In the genomic region with DNA sequence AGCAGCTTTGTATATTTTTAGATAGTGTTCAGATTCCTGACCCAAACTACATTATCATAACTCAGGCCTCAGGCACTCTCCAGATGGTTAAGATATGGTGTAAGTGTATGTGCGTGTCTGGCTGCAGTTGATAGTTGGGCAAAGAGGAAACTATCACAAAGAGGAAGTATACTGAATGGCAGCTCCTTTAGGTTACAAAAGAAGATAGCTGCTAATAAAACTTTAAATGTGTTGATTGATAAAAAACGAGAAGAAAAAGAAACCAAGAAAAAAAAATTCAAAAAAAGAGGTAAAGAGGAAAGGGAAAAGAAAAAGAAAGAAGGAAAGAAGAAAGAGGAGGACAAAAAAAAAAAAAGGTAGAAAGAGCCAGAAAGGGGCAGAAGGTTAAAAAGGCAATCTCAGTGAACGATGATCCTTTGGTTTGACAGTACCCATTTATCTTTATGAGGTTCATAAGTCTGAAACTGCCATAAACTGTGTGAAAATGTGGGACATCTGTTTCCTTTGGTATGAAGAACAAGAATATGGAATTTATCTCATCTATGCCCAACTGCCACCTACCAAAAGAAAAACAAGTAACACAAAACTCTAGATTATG, we compare ENCODE assay signal across 9 cellular contexts. TPM values are rescaled to one million over a fixed set of nuclear protein-coding genes. Genes with fewer than 3 reads are reported as not detected.
DNase-seq lines count a peak whose midpoint lies in the region; ATAC-seq and TF ChIP-seq lines count a peak whose summit lies in the region.
"Had no signal": no experiment of that assay in that cellular context is flagged by ENCODE, and none has a peak within 500 bp of the region (broad histone marks: within the 10 kb centered on the region; RNA-seq: fewer than 3 reads in every experiment).

No MANE protein-coding gene starts in this region.

- POLR2A ChIA-PET in CD4-positive, alpha-beta memory T cell (lab: Charles Lee; ENCODE audit: partially characterized antibody), result no interaction called here

- no peaks in the 10 kb centered on the region for H3K27me3 ChIP-seq in CD4-positive, alpha-beta memory T cell (ENCODE audit: insufficient read depth, low read length)
- no peaks in the 10 kb centered on the region for H3K27me3 ChIP-seq in vagina

- TF ChIP-seq CTCF in vagina (IDR thresholded peaks at IDR 0.05), result no peak

- peaks cover 20 to 32% (median 27%) of the 10 kb centered on the region in 4 donors for H3K4me1 Mint-ChIP-seq in CD4-positive, alpha-beta memory T cell

- H3K36me3 Mint-ChIP-seq in CD4-positive, alpha-beta memory T cell, result peaks cover 13 to 34% of the 10 kb centered on the region in 2 donors
- H3K36me3 Mint-ChIP-seq: brain had no signal

- no peak overlapping the region for H3K4me3 ChIP-seq in CD4-positive, alpha-beta memory T cell (ENCODE audit: low read length in 2 of 2)
- no peak overlapping the region for H3K4me3 ChIP-seq in vagina

- no peak for TF ChIP-seq POLR2A in vagina (IDR thresholded peaks at IDR 0.05)

- H3K27ac ChIP-seq in CD4-positive, alpha-beta memory T cell (ENCODE audit: low read depth, low read length), result no peak overlapping the region
- no peak overlapping the region for H3K27ac ChIP-seq in vagina

- H3K4me1 ChIP-seq in CD4-positive, alpha-beta memory T cell (ENCODE audit: insufficient read depth, low read length), result peaks cover 5% of the 10 kb centered on the region
- peaks cover 4% of the 10 kb centered on the region for H3K4me1 ChIP-seq in vagina

- H3K36me3 ChIP-seq in CD4-positive, alpha-beta memory T cell (ENCODE audit: insufficient read depth, low read length), result no peaks in the 10 kb centered on the region
- H3K36me3 ChIP-seq in vagina, result no peaks in the 10 kb centered on the region

- peak; percentile 81 for ATAC-seq in GM19463 (IDR thresholded peaks at IDR 0.05; ENCODE audit: unreplicated experiment)

- no peaks in the 10 kb centered on the region for H3K9me3 ChIP-seq in CD4-positive, alpha-beta memory T cell (ENCODE audit: control insufficient read depth in 1 of 2, low read length in 2 of 2)
- H3K9me3 ChIP-seq in vagina, result no peaks in the 10 kb centered on the region

- CTCF ChIA-PET in CD4-positive, alpha-beta memory T cell (lab: Charles Lee; ENCODE audit: partially characterized antibody), result no interaction called here

- no peaks in the 10 kb centered on the region for H3K9me3 Mint-ChIP-seq in CD4-positive, alpha-beta memory T cell
- H3K9me3 Mint-ChIP-seq: brain had no signal

- peak overlapping the region in 3 of 7 donors; percentile 25 to 64 (median 35) for H3K27ac Mint-ChIP-seq in CD4-positive, alpha-beta memory T cell

- H3K27me3 Mint-ChIP-seq in CD4-positive, alpha-beta memory T cell, result no peaks in the 10 kb centered on the region
- H3K27me3 Mint-ChIP-seq: brain had no signal

- peak overlapping the region in 2 of 8 donors; percentile 34 to 41 for H3K4me3 Mint-ChIP-seq in CD4-positive, alpha-beta memory T cell

- peak; percentile 95 for DNase-seq in AML-193 (lab: John Stamatoyannopoulos, UW)
- peak; percentile 81 for DNase-seq in KG1 (lab: John Stamatoyannopoulos, UW)
- DNase-seq in dermis blood vessel endothelial cell, result peak; percentile 79
- DNase-seq in CD4-positive, alpha-beta memory T cell, result no peak
- no peak for DNase-seq in globus pallidus (ENCODE audit: low spot score)
- no peak for DNase-seq in activated CD4-positive, CD25-positive, alpha-beta regulatory T cell (lab: John Stamatoyannopoulos, UW)
- no peak for DNase-seq in vagina (ENCODE audit: extremely low spot score in 2 of 2)

- intact Hi-C loops in CD4-positive, alpha-beta memory T cell (cut with micrococcal nuclease), result no loop called here
- intact Hi-C loops in vagina (cut with DNase I), result no loop called here

RNA-seq across cellular contexts. Expression of gene TAOK3, which starts 42.2 kb away (rescaled TPM):
- total RNA-seq in dermis blood vessel endothelial cell (27.2 and 31.9 TPM in 2 replicates), vagina (41.0 TPM)
- 10 to 100 TPM; 74.8 to 76.0 TPM for total RNA-seq in CD4-positive, alpha-beta memory T cell
- 100 to 1,000 TPM in 1 of 2 donors, 10 to 100 TPM in 1; 47.9 to 141 TPM for polyA plus RNA-seq in CD4-positive, alpha-beta memory T cell

RNA-seq across cellular contexts. Expression of gene SUDS3, which starts 45.8 kb away (rescaled TPM):
- total RNA-seq in dermis blood vessel endothelial cell (32.3 and 33.0 TPM in 2 replicates), vagina (26.3 TPM)
- total RNA-seq in CD4-positive, alpha-beta memory T cell, result 10 to 100 TPM; 34.8 to 35.0 TPM
- 10 to 100 TPM; 14.4 to 22.7 TPM for polyA plus RNA-seq in CD4-positive, alpha-beta memory T cell

Comparison
In these comparisons a context has a peak if more than half of its experiments do, and no peak if none do; other contexts are left out.
1. DNase-seq: peak in AML-193 (2 of 2), KG1 (single experiment) and dermis blood vessel endothelial cell (single experiment); none in CD4-positive, alpha-beta memory T cell (0 of 5), globus pallidus (single experiment), activated CD4-positive, CD25-positive, alpha-beta regulatory T cell (0 of 4) and vagina (0 of 2).